In the genomic region with DNA sequence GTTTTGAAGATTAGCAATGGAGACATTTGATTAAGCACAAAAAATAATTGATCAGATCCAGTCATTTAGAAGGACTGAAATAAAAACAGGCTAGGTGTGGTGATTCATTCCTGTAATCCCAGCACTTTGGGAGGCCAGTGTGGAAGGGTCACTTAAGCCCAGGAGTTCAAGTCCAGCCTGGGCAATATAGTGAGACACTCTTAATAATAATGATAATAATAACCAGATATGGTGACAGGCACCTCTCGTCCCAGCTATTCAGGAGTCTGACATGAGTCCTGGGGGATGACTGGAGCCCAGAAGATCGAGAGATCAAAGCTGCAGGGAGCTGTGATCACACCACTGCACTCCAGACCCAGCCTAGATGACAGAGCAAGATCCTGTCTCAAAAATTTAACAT, we compare ENCODE assay signal across 20 cellular contexts. TPM values are rescaled to one million over a fixed set of nuclear protein-coding genes. Genes with fewer than 3 reads are reported as not detected.
DNase-seq lines count a peak whose midpoint lies in the region; ATAC-seq, FAIRE-seq and TF ChIP-seq lines count a peak whose summit lies in the region.
"Had no signal": no experiment of that assay in that cellular context is flagged by ENCODE, and none has a peak within 500 bp of the region (broad histone marks: within the 10 kb centered on the region; RNA-seq: fewer than 3 reads in every experiment).

No MANE protein-coding gene starts in this region.

- WGBS in aorta, 2 donors, result 72 to 74% methylated on average over 2 of the region's 2 CpGs

- peaks cover 22 to 28% of the 10 kb centered on the region in 2 donors for H3K4me1 Mint-ChIP-seq in natural killer cell treated with Interleukin-12 subunit alpha and Interleukin-12 subunit beta and Interleukin-15 and Interleukin-18, amount 100 ng/mL, for 72 hours (ENCODE audit: low read depth in 2 of 2)
- H3K4me1 Mint-ChIP-seq in natural killer cell (peaks cover 19 to 21% of the 10 kb centered on the region in 2 donors), nephron (peaks cover 27% of the 10 kb centered on the region)

- H3K4me3 ChIP-seq in brain microvascular endothelial cell (ENCODE audit: low read depth, low read length) (no peak overlapping the region), aorta (ENCODE audit: low read length in 2 of 2) (no peak overlapping the region)

- intact Hi-C loops in natural killer cell (cut with micrococcal nuclease) (no loop called here), aorta (cut with DNase I) (loop anchor here (5.0 to 10.0 kb wide), 4 partner anchors 93 to 478 kb away; no protein-coding TSS in a partner anchor)

- peak overlapping the region; percentile 100 for H3K27ac ChIP-seq in brain microvascular endothelial cell
- peak overlapping the region; percentile 53 to 74 for H3K27ac ChIP-seq in aorta (ENCODE audit: low read depth in 1 of 2, low read length in 2 of 2)

- H3K27me3 Mint-ChIP-seq in natural killer cell treated with Interleukin-12 subunit alpha and Interleukin-12 subunit beta and Interleukin-15 and Interleukin-18, amount 100 ng/mL, for 72 hours, result peaks cover 27 to 47% of the 10 kb centered on the region in 2 donors
- peaks cover 40 to 59% of the 10 kb centered on the region in 2 donors for H3K27me3 Mint-ChIP-seq in natural killer cell (ENCODE audit: low read depth in 2 of 2)
- H3K27me3 Mint-ChIP-seq in nephron (ENCODE audit: low read depth), result peaks cover 15% of the 10 kb centered on the region

- no peaks in the 10 kb centered on the region for H3K9me3 Mint-ChIP-seq in natural killer cell treated with Interleukin-12 subunit alpha and Interleukin-12 subunit beta and Interleukin-15 and Interleukin-18, amount 100 ng/mL, for 72 hours
- H3K9me3 Mint-ChIP-seq in natural killer cell (no peaks in the 10 kb centered on the region), nephron (no peaks in the 10 kb centered on the region)
- H3K9me3 Mint-ChIP-seq: IgD-negative memory B cell had no signal

- TF ChIP-seq CTCF in natural killer cell (IDR thresholded peaks at IDR 0.05), result no peak
- no peak for TF ChIP-seq CTCF in brain microvascular endothelial cell (IDR thresholded peaks at IDR 0.05; ENCODE audit: low read depth, low read length, missing control alignments)
- no peak for TF ChIP-seq CTCF in nephron (IDR thresholded peaks at IDR 0.05; ENCODE audit: unreplicated experiment in 3 of 3)

- TF ChIP-seq POLR2A in GM12891 (IDR thresholded peaks at IDR 0.05; ENCODE audit: low read depth, low read length), result no peak

- no peaks in the 10 kb centered on the region for H3K4me1 ChIP-seq in aorta (ENCODE audit: control insufficient read depth in 1 of 2, insufficient read depth in 2 of 2, low read length in 2 of 2)

- FAIRE-seq in GM12891 (lab: Jason Lieb, UNC), result no peak
- FAIRE-seq: A204.1, GM12892, H54 had no signal

- ATAC-seq in natural killer cell treated with Interleukin-12 subunit alpha and Interleukin-12 subunit beta and Interleukin-15 and Interleukin-18, amount 100 ng/mL, for 72 hours, result no peak
- ATAC-seq in natural killer cell (no peak), aorta (ENCODE audit: low FRiP score) (no peak), GM18498 (IDR thresholded peaks at IDR 0.05; ENCODE audit: unreplicated experiment) (no peak)

- H3K9me3 ChIP-seq in aorta (ENCODE audit: control insufficient read depth, low read length), result no peaks in the 10 kb centered on the region

- H3K27me3 ChIP-seq in brain microvascular endothelial cell (replicated peaks) (no peaks in the 10 kb centered on the region), aorta (ENCODE audit: control insufficient read depth in 1 of 2, insufficient read depth in 2 of 2, low read length in 1 of 2) (no peaks in the 10 kb centered on the region)

- H3K36me3 ChIP-seq in brain microvascular endothelial cell (replicated peaks), result peaks cover 14% of the 10 kb centered on the region
- no peaks in the 10 kb centered on the region for H3K36me3 ChIP-seq in aorta (ENCODE audit: control insufficient read depth in 1 of 2, insufficient read depth in 2 of 2, low read length in 1 of 2)

- no peak overlapping the region for H3K27ac Mint-ChIP-seq in natural killer cell treated with Interleukin-12 subunit alpha and Interleukin-12 subunit beta and Interleukin-15 and Interleukin-18, amount 100 ng/mL, for 72 hours
- no peak overlapping the region for H3K27ac Mint-ChIP-seq in natural killer cell
- H3K27ac Mint-ChIP-seq in nephron, result peak overlapping the region in 2 of 3 experiments; percentile 26 to 99
- H3K27ac Mint-ChIP-seq: IgD-negative memory B cell had no signal

- no peaks in the 10 kb centered on the region for H3K36me3 Mint-ChIP-seq in natural killer cell treated with Interleukin-12 subunit alpha and Interleukin-12 subunit beta and Interleukin-15 and Interleukin-18, amount 100 ng/mL, for 72 hours
- no peaks in the 10 kb centered on the region for H3K36me3 Mint-ChIP-seq in natural killer cell
- H3K36me3 Mint-ChIP-seq in nephron (ENCODE audit: low read depth), result no peaks in the 10 kb centered on the region
- H3K36me3 Mint-ChIP-seq: IgD-negative memory B cell had no signal

- DNase-seq in natural killer cell treated with Interleukin-12 subunit alpha and Interleukin-12 subunit beta and Interleukin-15 and Interleukin-18, amount 100 ng/mL, for 72 hours (ENCODE audit: low spot score), result no peak
- DNase-seq in natural killer cell (no peak), brain microvascular endothelial cell (no peak), aorta (no peak), GM12891 (ENCODE audit: insufficient read length, low spot score) (no peak)
- no peak for DNase-seq in activated effector memory CD4-positive, alpha-beta T cell treated with anti-CD3 and anti-CD28 coated beads, Interleukin-2, amount 50 U/mL, for 16 hours
- DNase-seq: C1 segment of cervical spinal cord, GF-D8, NCI-H1417 treated with DMSO at 0.1 percent for 48 hours, NCI-H2029, NCI-H2171, NCI-H446, NCI-H69, SIG-M5 had no signal

- peak overlapping the region; percentile 48 for H3K4me3 Mint-ChIP-seq in natural killer cell treated with Interleukin-12 subunit alpha and Interleukin-12 subunit beta and Interleukin-15 and Interleukin-18, amount 100 ng/mL, for 72 hours
- H3K4me3 Mint-ChIP-seq in natural killer cell (no peak overlapping the region), nephron (no peak overlapping the region)

- in situ Hi-C loops in brain microvascular endothelial cell (cut with HindIII; ENCODE audit: low pct_ligation_motif_present, low sequenced_read_pairs), result loop anchor here (25.0 kb wide), 1 partner anchor 473 kb away; no protein-coding TSS in a partner anchor

TF ChIP-seq in GM12891, 5 proteins besides CTCF, POLR2A, EP300 and RAD21:
- no peak for TF ChIP-seq POU2F2 (IDR thresholded peaks at IDR 0.05; ENCODE audit: low read depth, low read length)
- TF ChIP-seq SPI1 (IDR thresholded peaks at IDR 0.05; ENCODE audit: low read depth, low read length), result no peak
- no peak for TF ChIP-seq TAF1 (IDR thresholded peaks at IDR 0.05; ENCODE audit: low read depth, low read length)
- TF ChIP-seq POLR2AphosphoS5 (IDR thresholded peaks at IDR 0.05; ENCODE audit: low read depth, low read length), result no peak
- no peak for TF ChIP-seq PAX5 (IDR thresholded peaks at IDR 0.05; ENCODE audit: insufficient read depth, low read length, severe bottlenecking)
TF ChIP-seq in GM12891: peak in this region for 0.

RNA-seq across cellular contexts. Expression of a gene that starts 3.5 kb away (rescaled TPM):
- 1 to 10 TPM; 8.7 to 8.8 TPM for total RNA-seq in natural killer cell treated with Interleukin-12 subunit alpha and Interleukin-12 subunit beta and Interleukin-15 and Interleukin-18, amount 100 ng/mL, for 72 hours
- total RNA-seq in natural killer cell (under 1 TPM in 1 of 3 donors, not detected in 2; 0.30 TPM), aorta (1,000 to 10,000 TPM; 4,393 to 6,899 TPM)
- polyA plus RNA-seq in aorta, result over 10,000 TPM in 1 of 2 donors, 100 to 1,000 TPM in 1; 916 to 12,965 TPM
- 0.45 TPM for polyA plus RNA-seq in GM12891 (2012; ENCODE audit: low read depth, missing spikeins)

Comparison
In these comparisons a context has a peak if more than half of its experiments do, and no peak if none do; other contexts are left out.
1. H3K27ac Mint-ChIP-seq: peak in nephron (2 of 3); none in natural killer cell treated with Interleukin-12 subunit alpha and Interleukin-12 subunit beta and Interleukin-15 and Interleukin-18, amount 100 ng/mL, for 72 hours (0 of 2) and natural killer cell (0 of 2).
2. RNA of a gene that starts 3.5 kb away (total RNA-seq): 4,393 to 6,899 TPM in aorta; 8.7 to 8.8 TPM in natural killer cell treated with Interleukin-12 subunit alpha and Interleukin-12 subunit beta and Interleukin-15 and Interleukin-18, amount 100 ng/mL, for 72 hours and 0.30 TPM in natural killer cell; every median in the first group is over 100 times any median in the second.